In the genomic region with DNA sequence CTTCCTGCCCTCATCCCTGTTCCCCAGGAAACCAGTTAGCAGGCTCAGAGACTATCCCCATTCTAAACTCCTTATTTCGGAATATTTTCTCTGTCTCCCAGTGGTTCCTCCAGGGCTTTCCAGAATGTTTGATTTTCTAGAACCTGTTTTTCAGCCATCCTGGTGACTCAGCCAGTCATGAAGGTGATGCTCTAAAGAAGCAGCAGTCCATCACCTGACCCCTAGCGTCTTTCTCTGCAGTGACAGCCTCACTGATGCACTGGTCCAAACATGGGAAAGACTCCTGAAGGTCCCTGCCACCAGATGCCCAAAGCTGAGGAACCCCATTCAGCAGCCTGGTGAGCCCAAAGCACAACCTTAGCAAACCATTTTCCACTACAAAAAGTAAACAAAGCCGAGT, we compare ENCODE assay signal across 22 cellular contexts.
"Had no signal": no experiment of that assay in that cellular context is flagged by ENCODE, and none has a peak within 500 bp of the region (broad histone marks: within the 10 kb centered on the region; RNA-seq: fewer than 3 reads in every experiment).

No MANE protein-coding gene starts in this region.

- H3K4me1 Mint-ChIP-seq: activated B cell treated with CpG ODN at 0.5 μM for 24 hours, memory B cell had no signal

- H3K9me3 ChIP-seq: prostate gland, tibial artery, vagina had no signal

- H3K27ac Mint-ChIP-seq: activated B cell treated with CpG ODN at 0.5 μM for 24 hours; activated CD4-positive, alpha-beta memory T cell treated with anti-CD3 and anti-CD28 coated beads for 36 hours; activated naive CD8-positive, alpha-beta T cell; activated T-helper 1 cell treated with anti-CD3 and anti-CD28 coated beads, Interleukin-12 subunit alpha, Interleukin-12 subunit beta, Interleukin-2, Interleukin-4 antibody, amounts not matched to agents 30 ng/mL and 10 ng/mL and 1 ng/mL, durations not matched to agents 14 hours and 24 hours and 36 hours; effector memory CD8-positive, alpha-beta T cell; memory B cell; T-helper 2 cell treated with Interferon-gamma antibody and Interleukin-4, amounts not matched to agents 5 μg/mL and 100 μg/mL, for 36 hours had no signal

- H3K36me3 ChIP-seq: prostate gland, tibial artery, vagina had no signal

- H3K9me3 Mint-ChIP-seq: activated B cell treated with CpG ODN at 0.5 μM for 24 hours; activated CD4-positive, alpha-beta memory T cell treated with anti-CD3 and anti-CD28 coated beads for 36 hours; activated T-helper 1 cell treated with anti-CD3 and anti-CD28 coated beads, Interleukin-12 subunit alpha, Interleukin-12 subunit beta, Interleukin-2, Interleukin-4 antibody, amounts not matched to agents 30 ng/mL and 10 ng/mL and 1 ng/mL, durations not matched to agents 14 hours and 24 hours and 36 hours; effector memory CD8-positive, alpha-beta T cell; neural crest cell; T-helper 2 cell treated with Interferon-gamma antibody and Interleukin-4, amounts not matched to agents 5 μg/mL and 100 μg/mL, for 36 hours had no signal

- H3K4me3 Mint-ChIP-seq: activated B cell treated with CpG ODN at 0.5 μM for 24 hours; activated CD4-positive, alpha-beta memory T cell treated with anti-CD3 and anti-CD28 coated beads for 36 hours; activated naive CD8-positive, alpha-beta T cell; activated T-helper 1 cell treated with anti-CD3 and anti-CD28 coated beads, Interleukin-12 subunit alpha, Interleukin-12 subunit beta, Interleukin-2, Interleukin-4 antibody, amounts not matched to agents 30 ng/mL and 10 ng/mL and 1 ng/mL, durations not matched to agents 14 hours and 24 hours and 36 hours; effector memory CD8-positive, alpha-beta T cell; memory B cell; neural crest cell; T-helper 2 cell treated with Interferon-gamma antibody and Interleukin-4, amounts not matched to agents 5 μg/mL and 100 μg/mL, for 36 hours had no signal

- H3K4me1 ChIP-seq: prostate gland, tibial artery, vagina had no signal

- H3K27ac ChIP-seq: prostate gland, tibial artery, vagina had no signal

- ATAC-seq: effector memory CD8-positive, alpha-beta T cell; left ventricle myocardium superior; right cardiac atrium had no signal

- H3K4me3 ChIP-seq: prostate gland, tibial artery, vagina had no signal

- H3K27me3 ChIP-seq: vagina had no signal

- H3K36me3 Mint-ChIP-seq: activated CD4-positive, alpha-beta memory T cell treated with anti-CD3 and anti-CD28 coated beads for 36 hours; activated naive CD8-positive, alpha-beta T cell; memory B cell had no signal

- DNase-seq: activated B cell treated with CpG ODN at 0.5 μM for 24 hours; activated CD4-positive, alpha-beta memory T cell treated with anti-CD3 and anti-CD28 coated beads for 36 hours; activated CD4-positive, alpha-beta T cell treated with anti-CD3 and anti-CD28 coated beads for 4 hours; activated gamma-delta T cell treated with Interleukin-2 at 50 U/mL for 16 hours; activated T-cell treated with anti-CD3 and anti-CD28 coated beads for 4 hours; amniotic stem cell; caudate nucleus; effector memory CD8-positive, alpha-beta T cell; head of caudate nucleus; left ventricle myocardium superior; right cardiac atrium; stimulated activated CD4-positive, alpha-beta T cell treated with anti-CD3 and anti-CD28 coated beads, Interleukin-2, amount 100 ng/mL, for 24 hours; stimulated activated naive CD4-positive, alpha-beta T cell treated with Interleukin-2 at 50 U/mL for 16 hours; substantia nigra; tibial artery had no signal
